1 cellular context compared by ENCODE assay signal in the genomic region with DNA sequence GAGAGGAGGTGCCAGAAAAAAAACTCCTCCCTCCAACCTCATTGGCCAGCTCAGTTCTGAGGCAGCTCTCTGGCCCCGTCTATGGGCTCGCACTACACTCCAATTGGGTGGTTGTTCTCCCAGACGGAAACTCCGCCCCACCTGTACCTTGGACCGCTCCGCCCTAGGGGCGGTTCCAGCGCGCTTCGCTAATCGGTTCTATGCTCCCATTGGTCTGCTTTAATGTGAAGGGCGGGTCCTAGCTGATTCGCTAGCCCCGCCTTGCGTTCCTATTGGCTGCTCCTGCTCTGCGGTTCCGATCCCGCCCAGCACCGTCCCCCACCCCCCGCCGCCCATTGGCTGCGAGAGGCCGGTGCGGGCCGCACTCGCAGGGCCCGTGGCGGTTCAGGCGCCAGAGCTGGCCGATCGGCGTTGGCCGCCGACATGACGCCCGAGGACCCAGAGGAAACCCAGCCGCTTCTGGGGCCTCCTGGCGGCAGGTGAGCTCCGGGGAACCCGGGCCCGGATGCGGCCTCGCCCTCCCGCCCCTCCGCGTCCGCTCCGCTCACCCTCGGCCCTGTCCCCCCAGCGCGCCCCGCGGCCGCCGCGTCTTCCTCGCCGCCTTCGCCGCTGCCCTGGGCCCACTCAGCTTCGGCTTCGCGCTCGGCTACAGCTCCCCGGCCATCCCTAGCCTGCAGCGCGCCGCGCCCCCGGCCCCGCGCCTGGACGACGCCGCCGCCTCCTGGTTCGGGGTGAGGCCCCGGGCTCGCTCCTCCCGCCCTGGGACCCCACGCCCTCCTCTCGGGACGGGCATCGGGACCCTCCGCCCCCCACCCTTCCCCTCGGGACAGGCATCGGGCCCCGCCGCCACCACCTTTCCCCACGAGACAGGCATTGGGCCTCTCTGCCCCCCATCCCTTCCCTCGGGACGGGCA.
A peak's percentile ranks its signal among the peaks of the same experiment; 100 is the strongest.
TF ChIP-seq lines count a peak whose summit lies in the region.

A gene with protein sequence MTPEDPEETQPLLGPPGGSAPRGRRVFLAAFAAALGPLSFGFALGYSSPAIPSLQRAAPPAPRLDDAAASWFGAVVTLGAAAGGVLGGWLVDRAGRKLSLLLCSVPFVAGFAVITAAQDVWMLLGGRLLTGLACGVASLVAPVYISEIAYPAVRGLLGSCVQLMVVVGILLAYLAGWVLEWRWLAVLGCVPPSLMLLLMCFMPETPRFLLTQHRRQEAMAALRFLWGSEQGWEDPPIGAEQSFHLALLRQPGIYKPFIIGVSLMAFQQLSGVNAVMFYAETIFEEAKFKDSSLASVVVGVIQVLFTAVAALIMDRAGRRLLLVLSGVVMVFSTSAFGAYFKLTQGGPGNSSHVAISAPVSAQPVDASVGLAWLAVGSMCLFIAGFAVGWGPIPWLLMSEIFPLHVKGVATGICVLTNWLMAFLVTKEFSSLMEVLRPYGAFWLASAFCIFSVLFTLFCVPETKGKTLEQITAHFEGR (plus strand): TSS at position 362 of the 914 bp plus-strand sequence. CDS start 62 bp downstream, at position 424.

TF ChIP-seq in HepG2, 621 proteins besides CTCF, POLR2A, EP300 and RAD21 (continued from another document and continues in another):
- TF ChIP-seq, protein P1, sequence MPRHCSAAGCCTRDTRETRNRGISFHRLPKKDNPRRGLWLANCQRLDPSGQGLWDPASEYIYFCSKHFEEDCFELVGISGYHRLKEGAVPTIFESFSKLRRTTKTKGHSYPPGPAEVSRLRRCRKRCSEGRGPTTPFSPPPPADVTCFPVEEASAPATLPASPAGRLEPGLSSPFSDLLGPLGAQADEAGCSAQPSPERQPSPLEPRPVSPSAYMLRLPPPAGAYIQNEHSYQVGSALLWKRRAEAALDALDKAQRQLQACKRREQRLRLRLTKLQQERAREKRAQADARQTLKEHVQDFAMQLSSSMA (CRISPR knock-in tag; IDR thresholded peaks at IDR 0.05) = no peak
- TF ChIP-seq ATF7-NPFF (CRISPR knock-in tag; IDR thresholded peaks at IDR 0.05; ENCODE audit: low read depth) = peak; percentile 63
- TF ChIP-seq GZF1 (CRISPR knock-in tag; IDR thresholded peaks at IDR 0.05) = no peak
- TF ChIP-seq ZNF230 (CRISPR knock-in tag; IDR thresholded peaks at IDR 0.05) = no peak
- TF ChIP-seq ZMAT3 (CRISPR knock-in tag; conservative IDR thresholded peaks at IDR 0.05) = 0 out of 2 replicates have a peak, but pooled peaks have one; percentile 22
- TF ChIP-seq CBX2 (IDR thresholded peaks at IDR 0.05; ENCODE audit: low read depth, low read length) = no peak
- no peak for TF ChIP-seq CBX2 (CRISPR knock-in tag; IDR thresholded peaks at IDR 0.05; ENCODE audit: low read depth)
- no peak for TF ChIP-seq RBAK (CRISPR knock-in tag; IDR thresholded peaks at IDR 0.05)
- TF ChIP-seq FOXO1 (CRISPR knock-in tag; IDR thresholded peaks at IDR 0.05) = peak; percentile 14; the same call in 1 of the 2 replicates
- TF ChIP-seq, protein P2, sequence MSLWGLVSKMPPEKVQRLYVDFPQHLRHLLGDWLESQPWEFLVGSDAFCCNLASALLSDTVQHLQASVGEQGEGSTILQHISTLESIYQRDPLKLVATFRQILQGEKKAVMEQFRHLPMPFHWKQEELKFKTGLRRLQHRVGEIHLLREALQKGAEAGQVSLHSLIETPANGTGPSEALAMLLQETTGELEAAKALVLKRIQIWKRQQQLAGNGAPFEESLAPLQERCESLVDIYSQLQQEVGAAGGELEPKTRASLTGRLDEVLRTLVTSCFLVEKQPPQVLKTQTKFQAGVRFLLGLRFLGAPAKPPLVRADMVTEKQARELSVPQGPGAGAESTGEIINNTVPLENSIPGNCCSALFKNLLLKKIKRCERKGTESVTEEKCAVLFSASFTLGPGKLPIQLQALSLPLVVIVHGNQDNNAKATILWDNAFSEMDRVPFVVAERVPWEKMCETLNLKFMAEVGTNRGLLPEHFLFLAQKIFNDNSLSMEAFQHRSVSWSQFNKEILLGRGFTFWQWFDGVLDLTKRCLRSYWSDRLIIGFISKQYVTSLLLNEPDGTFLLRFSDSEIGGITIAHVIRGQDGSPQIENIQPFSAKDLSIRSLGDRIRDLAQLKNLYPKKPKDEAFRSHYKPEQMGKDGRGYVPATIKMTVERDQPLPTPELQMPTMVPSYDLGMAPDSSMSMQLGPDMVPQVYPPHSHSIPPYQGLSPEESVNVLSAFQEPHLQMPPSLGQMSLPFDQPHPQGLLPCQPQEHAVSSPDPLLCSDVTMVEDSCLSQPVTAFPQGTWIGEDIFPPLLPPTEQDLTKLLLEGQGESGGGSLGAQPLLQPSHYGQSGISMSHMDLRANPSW (CRISPR knock-in tag; IDR thresholded peaks at IDR 0.05; ENCODE audit: borderline replicate concordance) = no peak
- TF ChIP-seq ZNF746 (CRISPR knock-in tag; IDR thresholded peaks at IDR 0.05) = no peak; the same call in none of the 2 replicates
- TF ChIP-seq ETV5 (CRISPR knock-in tag; IDR thresholded peaks at IDR 0.05; ENCODE audit: borderline replicate concordance) = no peak; the same call in 1 of the 2 replicates
- TF ChIP-seq POLR2AphosphoS5 (IDR thresholded peaks at IDR 0.05; ENCODE audit: low read depth, low read length) = peak; percentile 78
- no peak for TF ChIP-seq ZNF782 (CRISPR knock-in tag; IDR thresholded peaks at IDR 0.05; ENCODE audit: borderline replicate concordance)
- TF ChIP-seq ZNF432 (CRISPR knock-in tag; IDR thresholded peaks at IDR 0.05; ENCODE audit: borderline replicate concordance) = no peak
- no peak for TF ChIP-seq ZNF207 (IDR thresholded peaks at IDR 0.05; ENCODE audit: borderline replicate concordance)
- TF ChIP-seq TP53 (CRISPR knock-in tag; conservative IDR thresholded peaks at IDR 0.05) = 0 out of 2 replicates have a peak, but pooled peaks have one; percentile 64
- TF ChIP-seq, protein P3, sequence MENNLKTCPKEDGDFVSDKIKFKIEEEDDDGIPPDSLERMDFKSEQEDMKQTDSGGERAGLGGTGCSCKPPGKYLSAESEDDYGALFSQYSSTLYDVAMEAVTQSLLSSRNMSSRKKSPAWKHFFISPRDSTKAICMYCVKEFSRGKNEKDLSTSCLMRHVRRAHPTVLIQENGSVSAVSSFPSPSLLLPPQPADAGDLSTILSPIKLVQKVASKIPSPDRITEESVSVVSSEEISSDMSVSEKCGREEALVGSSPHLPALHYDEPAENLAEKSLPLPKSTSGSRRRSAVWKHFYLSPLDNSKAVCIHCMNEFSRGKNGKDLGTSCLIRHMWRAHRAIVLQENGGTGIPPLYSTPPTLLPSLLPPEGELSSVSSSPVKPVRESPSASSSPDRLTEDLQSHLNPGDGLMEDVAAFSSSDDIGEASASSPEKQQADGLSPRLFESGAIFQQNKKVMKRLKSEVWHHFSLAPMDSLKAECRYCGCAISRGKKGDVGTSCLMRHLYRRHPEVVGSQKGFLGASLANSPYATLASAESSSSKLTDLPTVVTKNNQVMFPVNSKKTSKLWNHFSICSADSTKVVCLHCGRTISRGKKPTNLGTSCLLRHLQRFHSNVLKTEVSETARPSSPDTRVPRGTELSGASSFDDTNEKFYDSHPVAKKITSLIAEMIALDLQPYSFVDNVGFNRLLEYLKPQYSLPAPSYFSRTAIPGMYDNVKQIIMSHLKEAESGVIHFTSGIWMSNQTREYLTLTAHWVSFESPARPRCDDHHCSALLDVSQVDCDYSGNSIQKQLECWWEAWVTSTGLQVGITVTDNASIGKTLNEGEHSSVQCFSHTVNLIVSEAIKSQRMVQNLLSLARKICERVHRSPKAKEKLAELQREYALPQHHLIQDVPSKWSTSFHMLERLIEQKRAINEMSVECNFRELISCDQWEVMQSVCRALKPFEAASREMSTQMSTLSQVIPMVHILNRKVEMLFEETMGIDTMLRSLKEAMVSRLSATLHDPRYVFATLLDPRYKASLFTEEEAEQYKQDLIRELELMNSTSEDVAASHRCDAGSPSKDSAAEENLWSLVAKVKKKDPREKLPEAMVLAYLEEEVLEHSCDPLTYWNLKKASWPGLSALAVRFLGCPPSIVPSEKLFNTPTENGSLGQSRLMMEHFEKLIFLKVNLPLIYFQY (CRISPR knock-in tag; IDR thresholded peaks at IDR 0.05; ENCODE audit: borderline replicate concordance) = peak; percentile 59; the same call in 1 of the 2 replicates
- TF ChIP-seq IKZF1 (IDR thresholded peaks at IDR 0.05) = no peak
- TF ChIP-seq, protein P4, sequence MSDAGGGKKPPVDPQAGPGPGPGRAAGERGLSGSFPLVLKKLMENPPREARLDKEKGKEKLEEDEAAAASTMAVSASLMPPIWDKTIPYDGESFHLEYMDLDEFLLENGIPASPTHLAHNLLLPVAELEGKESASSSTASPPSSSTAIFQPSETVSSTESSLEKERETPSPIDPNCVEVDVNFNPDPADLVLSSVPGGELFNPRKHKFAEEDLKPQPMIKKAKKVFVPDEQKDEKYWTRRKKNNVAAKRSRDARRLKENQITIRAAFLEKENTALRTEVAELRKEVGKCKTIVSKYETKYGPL (CRISPR knock-in tag; IDR thresholded peaks at IDR 0.05) = peak; percentile 65; the same call in 1 of the 2 replicates
- peak; percentile 66; the same call in 1 of the 2 replicates for TF ChIP-seq TARDBP (CRISPR knock-in tag; IDR thresholded peaks at IDR 0.05)
- TF ChIP-seq ZNF335 (CRISPR knock-in tag; IDR thresholded peaks at IDR 0.05) = no peak
- TF ChIP-seq BCL6 (CRISPR knock-in tag; IDR thresholded peaks at IDR 0.05) = 0 out of 2 replicates have a peak, but pooled peaks have one; percentile 12
- TF ChIP-seq, protein P5, sequence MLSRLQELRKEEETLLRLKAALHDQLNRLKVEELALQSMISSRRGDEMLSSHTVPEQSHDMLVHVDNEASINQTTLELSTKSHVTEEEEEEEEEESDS (CRISPR knock-in tag; IDR thresholded peaks at IDR 0.05; ENCODE audit: borderline replicate concordance) = no peak
- TF ChIP-seq ZNF33A (CRISPR knock-in tag; IDR thresholded peaks at IDR 0.05; ENCODE audit: borderline replicate concordance) = no peak
- TF ChIP-seq, protein P6, sequence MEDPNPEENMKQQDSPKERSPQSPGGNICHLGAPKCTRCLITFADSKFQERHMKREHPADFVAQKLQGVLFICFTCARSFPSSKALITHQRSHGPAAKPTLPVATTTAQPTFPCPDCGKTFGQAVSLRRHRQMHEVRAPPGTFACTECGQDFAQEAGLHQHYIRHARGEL (CRISPR knock-in tag; IDR thresholded peaks at IDR 0.05) = no peak
- peak; percentile 78 for TF ChIP-seq DR1 (CRISPR knock-in tag; IDR thresholded peaks at IDR 0.05)
- no peak for TF ChIP-seq HDAC6 (IDR thresholded peaks at IDR 0.05; ENCODE audit: low read depth, low read length)
- TF ChIP-seq ZFY (CRISPR knock-in tag; IDR thresholded peaks at IDR 0.05) = peak; percentile 91
- 0 out of 2 replicates have a peak, but pooled peaks have one; percentile 20 for TF ChIP-seq ATF1 (CRISPR knock-in tag; IDR thresholded peaks at IDR 0.05)
- TF ChIP-seq, protein P7, sequence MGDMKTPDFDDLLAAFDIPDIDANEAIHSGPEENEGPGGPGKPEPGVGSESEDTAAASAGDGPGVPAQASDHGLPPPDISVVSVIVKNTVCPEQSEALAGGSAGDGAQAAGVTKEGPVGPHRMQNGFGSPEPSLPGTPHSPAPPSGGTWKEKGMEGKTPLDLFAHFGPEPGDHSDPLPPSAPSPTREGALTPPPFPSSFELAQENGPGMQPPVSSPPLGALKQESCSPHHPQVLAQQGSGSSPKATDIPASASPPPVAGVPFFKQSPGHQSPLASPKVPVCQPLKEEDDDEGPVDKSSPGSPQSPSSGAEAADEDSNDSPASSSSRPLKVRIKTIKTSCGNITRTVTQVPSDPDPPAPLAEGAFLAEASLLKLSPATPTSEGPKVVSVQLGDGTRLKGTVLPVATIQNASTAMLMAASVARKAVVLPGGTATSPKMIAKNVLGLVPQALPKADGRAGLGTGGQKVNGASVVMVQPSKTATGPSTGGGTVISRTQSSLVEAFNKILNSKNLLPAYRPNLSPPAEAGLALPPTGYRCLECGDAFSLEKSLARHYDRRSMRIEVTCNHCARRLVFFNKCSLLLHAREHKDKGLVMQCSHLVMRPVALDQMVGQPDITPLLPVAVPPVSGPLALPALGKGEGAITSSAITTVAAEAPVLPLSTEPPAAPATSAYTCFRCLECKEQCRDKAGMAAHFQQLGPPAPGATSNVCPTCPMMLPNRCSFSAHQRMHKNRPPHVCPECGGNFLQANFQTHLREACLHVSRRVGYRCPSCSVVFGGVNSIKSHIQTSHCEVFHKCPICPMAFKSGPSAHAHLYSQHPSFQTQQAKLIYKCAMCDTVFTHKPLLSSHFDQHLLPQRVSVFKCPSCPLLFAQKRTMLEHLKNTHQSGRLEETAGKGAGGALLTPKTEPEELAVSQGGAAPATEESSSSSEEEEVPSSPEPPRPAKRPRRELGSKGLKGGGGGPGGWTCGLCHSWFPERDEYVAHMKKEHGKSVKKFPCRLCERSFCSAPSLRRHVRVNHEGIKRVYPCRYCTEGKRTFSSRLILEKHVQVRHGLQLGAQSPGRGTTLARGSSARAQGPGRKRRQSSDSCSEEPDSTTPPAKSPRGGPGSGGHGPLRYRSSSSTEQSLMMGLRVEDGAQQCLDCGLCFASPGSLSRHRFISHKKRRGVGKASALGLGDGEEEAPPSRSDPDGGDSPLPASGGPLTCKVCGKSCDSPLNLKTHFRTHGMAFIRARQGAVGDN (CRISPR knock-in tag; IDR thresholded peaks at IDR 0.05) = peak; percentile 64
- no peak for TF ChIP-seq RXRA (CRISPR knock-in tag; IDR thresholded peaks at IDR 0.05)
- TF ChIP-seq THAP11 (CRISPR knock-in tag; IDR thresholded peaks at IDR 0.05) = peak; percentile 50
- peak; percentile 71 for TF ChIP-seq PHF20 (CRISPR knock-in tag; IDR thresholded peaks at IDR 0.05)
- no peak for TF ChIP-seq NR3C1 (CRISPR knock-in tag; IDR thresholded peaks at IDR 0.05)
- TF ChIP-seq REPIN1 (CRISPR knock-in tag; IDR thresholded peaks at IDR 0.05; ENCODE audit: borderline replicate concordance, low read depth) = no peak; the same call in 1 of the 2 replicates
- TF ChIP-seq MZF1 (CRISPR knock-in tag; IDR thresholded peaks at IDR 0.05; ENCODE audit: borderline replicate concordance) = no peak
- TF ChIP-seq ZFP36L1 (CRISPR knock-in tag; IDR thresholded peaks at IDR 0.05) = no peak
- TF ChIP-seq, protein P8, sequence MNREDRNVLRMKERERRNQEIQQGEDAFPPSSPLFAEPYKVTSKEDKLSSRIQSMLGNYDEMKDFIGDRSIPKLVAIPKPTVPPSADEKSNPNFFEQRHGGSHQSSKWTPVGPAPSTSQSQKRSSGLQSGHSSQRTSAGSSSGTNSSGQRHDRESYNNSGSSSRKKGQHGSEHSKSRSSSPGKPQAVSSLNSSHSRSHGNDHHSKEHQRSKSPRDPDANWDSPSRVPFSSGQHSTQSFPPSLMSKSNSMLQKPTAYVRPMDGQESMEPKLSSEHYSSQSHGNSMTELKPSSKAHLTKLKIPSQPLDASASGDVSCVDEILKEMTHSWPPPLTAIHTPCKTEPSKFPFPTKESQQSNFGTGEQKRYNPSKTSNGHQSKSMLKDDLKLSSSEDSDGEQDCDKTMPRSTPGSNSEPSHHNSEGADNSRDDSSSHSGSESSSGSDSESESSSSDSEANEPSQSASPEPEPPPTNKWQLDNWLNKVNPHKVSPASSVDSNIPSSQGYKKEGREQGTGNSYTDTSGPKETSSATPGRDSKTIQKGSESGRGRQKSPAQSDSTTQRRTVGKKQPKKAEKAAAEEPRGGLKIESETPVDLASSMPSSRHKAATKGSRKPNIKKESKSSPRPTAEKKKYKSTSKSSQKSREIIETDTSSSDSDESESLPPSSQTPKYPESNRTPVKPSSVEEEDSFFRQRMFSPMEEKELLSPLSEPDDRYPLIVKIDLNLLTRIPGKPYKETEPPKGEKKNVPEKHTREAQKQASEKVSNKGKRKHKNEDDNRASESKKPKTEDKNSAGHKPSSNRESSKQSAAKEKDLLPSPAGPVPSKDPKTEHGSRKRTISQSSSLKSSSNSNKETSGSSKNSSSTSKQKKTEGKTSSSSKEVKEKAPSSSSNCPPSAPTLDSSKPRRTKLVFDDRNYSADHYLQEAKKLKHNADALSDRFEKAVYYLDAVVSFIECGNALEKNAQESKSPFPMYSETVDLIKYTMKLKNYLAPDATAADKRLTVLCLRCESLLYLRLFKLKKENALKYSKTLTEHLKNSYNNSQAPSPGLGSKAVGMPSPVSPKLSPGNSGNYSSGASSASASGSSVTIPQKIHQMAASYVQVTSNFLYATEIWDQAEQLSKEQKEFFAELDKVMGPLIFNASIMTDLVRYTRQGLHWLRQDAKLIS (CRISPR knock-in tag; IDR thresholded peaks at IDR 0.05) = no peak
- TF ChIP-seq BHLHE40 (IDR thresholded peaks at IDR 0.05; ENCODE audit: low read length) = 0 out of 2 replicates have a peak, but pooled peaks have one; percentile 32
- TF ChIP-seq TRIM24 (CRISPR knock-in tag; IDR thresholded peaks at IDR 0.05) = no peak
